Comparison of ENCODE assay signal across 8 cellular contexts in genomic region chr6:24991748-24992467, GRCh38. TPM values are rescaled to one million over a fixed set of nuclear protein-coding genes. Genes with fewer than 3 reads are reported as not detected.
DNase-seq lines count a peak whose midpoint lies in the region; ATAC-seq, FAIRE-seq and TF ChIP-seq lines count a peak whose summit lies in the region.

No MANE protein-coding gene starts in this region.

- no peaks in the 10 kb centered on the region for H3K79me2 ChIP-seq in OCI-LY7 (ENCODE audit: insufficient read depth, low read depth, low read length)

- H3K4me3 ChIP-seq in OCI-LY7 (ENCODE audit: low read depth, low read length, poor library complexity, severe bottlenecking) = no peak overlapping the region
- H3K4me3 ChIP-seq in fibroblast of the aortic adventitia (ENCODE audit: low read depth, low read length) = no peak overlapping the region
- no peak overlapping the region for H3K4me3 ChIP-seq in psoas muscle
- H3K4me3 ChIP-seq in lower leg skin (ENCODE audit: low read depth, poor library complexity, severe bottlenecking) = no peak overlapping the region

- peak overlapping the region; percentile 52 for H2AFZ ChIP-seq in OCI-LY7 (ENCODE audit: low read length)

- TF ChIP-seq POLR2A in lower leg skin (IDR thresholded peaks at IDR 0.05) = no peak

- WGBS in psoas muscle, 3 donors = 73 to 79% (median 78%) methylated on average over 5 of the region's 5 CpGs
- WGBS in lower leg skin, 2 donors = 77 to 78% methylated on average over 5 of the region's 5 CpGs

- ATAC-seq in HG03571 (IDR thresholded peaks at IDR 0.05; ENCODE audit: unreplicated experiment) (peak; percentile 58), psoas muscle (peak; percentile 77 to 95 (median 88))

- H3K27ac ChIP-seq in OCI-LY7 (ENCODE audit: low read depth, low read length, poor library complexity, severe bottlenecking) = no peak overlapping the region
- H3K27ac ChIP-seq in psoas muscle = no peak overlapping the region

- DNase-seq in D721Med (ENCODE audit: insufficient read length, low spot score) (no peak), GM20000 (ENCODE audit: low spot score) (peak; percentile 64), OCI-LY7 (ENCODE audit: low spot score) (peak; percentile 91), fibroblast of the aortic adventitia (ENCODE audit: low read depth) (peak; percentile 43), psoas muscle (peak in 1 of 2 donors; percentile 68), lower leg skin (ENCODE audit: low spot score in 2 of 2) (no peak)
- DNase-seq in activated T-cell treated with anti-CD3 and anti-CD28 coated beads, Interleukin-2, amount 50 U/mL, for 1 hour = peak; percentile 67

- no TSS peak for BruUV-seq in OCI-LY7 (replicated peaks; lab: Mats Ljungman, UMichigan)

- FAIRE-seq in D721Med (lab: Jason Lieb, UNC) = no peak

- intact Hi-C loops in OCI-LY7 (cut with micrococcal nuclease; ENCODE audit: unreplicated experiment) (loop anchor here (1.0 to 2.0 kb wide), 3 partner anchors 57 to 136 kb away; partner anchors contain the start of gene RIPOR2), psoas muscle (cut with DNase I) (loop anchor here (2.0 kb wide), 3 partner anchors 61 to 135 kb away; no protein-coding TSS in a partner anchor), lower leg skin (cut with DNase I; ENCODE audit: low total_unique reads) (no loop called here)

- peaks cover 25% of the 10 kb centered on the region for H3K9me3 ChIP-seq in OCI-LY7 (ENCODE audit: low read length)
- peaks cover 5% of the 10 kb centered on the region for H3K9me3 ChIP-seq in psoas muscle

- POLR2A ChIA-PET in OCI-LY7 (lab: Charles Lee) = interaction anchor here (0.7 to 2.3 kb wide), 18 partner anchors 13 to 247 kb away, joined by 3 to 26 read pairs (median 4); no protein-coding TSS in a partner anchor

- peak overlapping the region; percentile 25 for H3K4me2 ChIP-seq in OCI-LY7 (ENCODE audit: low read length)

- H3K9me2 ChIP-seq in OCI-LY7 (ENCODE audit: insufficient read depth, low read length) = no peaks in the 10 kb centered on the region

- H3K27me3 ChIP-seq in psoas muscle (ENCODE audit: insufficient read depth in 3 of 3, low read length in 2 of 3) = no peaks in the 10 kb centered on the region

- TF ChIP-seq CTCF in D721Med (IDR thresholded peaks at IDR 0.05; ENCODE audit: insufficient read depth, missing control alignments) = peak; percentile 64
- peak; percentile 64 for TF ChIP-seq CTCF in GM20000 (IDR thresholded peaks at IDR 0.05; ENCODE audit: extremely low read depth, missing control alignments)
- peak; percentile 96 for TF ChIP-seq CTCF in OCI-LY7 (conservative IDR thresholded peaks at IDR 0.05; ENCODE audit: low read length)
- TF ChIP-seq CTCF in fibroblast of the aortic adventitia (IDR thresholded peaks at IDR 0.05; ENCODE audit: insufficient read depth, low read length) = peak; percentile 61
- TF ChIP-seq CTCF in psoas muscle (IDR thresholded peaks at IDR 0.05) = peak; percentile 87
- no peak for TF ChIP-seq CTCF in lower leg skin (IDR thresholded peaks at IDR 0.05)

- CTCF ChIA-PET in OCI-LY7 (lab: Charles Lee; ENCODE audit: unreplicated experiment) = interaction anchor here (0.7 to 2.5 kb wide), 17 partner anchors 14 to 137 kb away, joined by 3 to 32 read pairs (median 4); partner anchors contain the start of gene RIPOR2

- H4K20me1 ChIP-seq in OCI-LY7 (ENCODE audit: insufficient read depth, low read length) = no peaks in the 10 kb centered on the region

- peaks cover 12% of the 10 kb centered on the region; the same call in 1 of the 2 replicates for H3K36me3 ChIP-seq in OCI-LY7 (ENCODE audit: insufficient read depth, low read length)
- no peaks in the 10 kb centered on the region for H3K36me3 ChIP-seq in psoas muscle (ENCODE audit: insufficient read depth in 1 of 2, low read depth in 1 of 2)

- peaks cover 18% of the 10 kb centered on the region for H3K4me1 ChIP-seq in OCI-LY7 (ENCODE audit: insufficient read depth, low read length, poor library complexity, severe bottlenecking)
- H3K4me1 ChIP-seq in psoas muscle = no peaks in the 10 kb centered on the region

RNA-seq across cellular contexts. Expression of gene RIPOR2, which starts 56.1 kb away (rescaled TPM):
- 18.0 and 18.7 TPM in 2 replicates for total RNA-seq in OCI-LY7 (2014; rRNA removed; shearing (Covaris generic))
- total RNA-seq in OCI-LY7 (2022) (28.5 and 28.9 TPM in 2 replicates), fibroblast of the aortic adventitia (ENCODE audit: low replicate concordance) (0.72 and 1.4 TPM in 2 replicates), psoas muscle (10 to 100 TPM in 1 of 4 donors, 1 to 10 TPM in 3; 4.1 to 13.2 (median 7.5) TPM), lower leg skin (10 to 100 TPM in 2 of 4 donors, 1 to 10 TPM in 2; 5.2 to 21.3 (median 8.6) TPM)
- polyA plus RNA-seq in psoas muscle = 10 to 100 TPM in 1 of 3 donors, 1 to 10 TPM in 2; 1.3 to 12.9 (median 5.8) TPM

Comparison
In these comparisons a context has a peak if more than half of its experiments do, and no peak if none do; other contexts are left out.
1. DNase-seq: peak in GM20000 (single experiment), OCI-LY7 (single experiment), activated T-cell treated with anti-CD3 and anti-CD28 coated beads, Interleukin-2, amount 50 U/mL, for 1 hour (single experiment) and fibroblast of the aortic adventitia (single experiment); none in D721Med (single experiment) and lower leg skin (0 of 2).
2. CTCF ChIP-seq: peak in D721Med (single experiment), GM20000 (single experiment), OCI-LY7 (single experiment), fibroblast of the aortic adventitia (single experiment) and psoas muscle (single experiment); none in lower leg skin (0 of 3).